In the genomic region with DNA sequence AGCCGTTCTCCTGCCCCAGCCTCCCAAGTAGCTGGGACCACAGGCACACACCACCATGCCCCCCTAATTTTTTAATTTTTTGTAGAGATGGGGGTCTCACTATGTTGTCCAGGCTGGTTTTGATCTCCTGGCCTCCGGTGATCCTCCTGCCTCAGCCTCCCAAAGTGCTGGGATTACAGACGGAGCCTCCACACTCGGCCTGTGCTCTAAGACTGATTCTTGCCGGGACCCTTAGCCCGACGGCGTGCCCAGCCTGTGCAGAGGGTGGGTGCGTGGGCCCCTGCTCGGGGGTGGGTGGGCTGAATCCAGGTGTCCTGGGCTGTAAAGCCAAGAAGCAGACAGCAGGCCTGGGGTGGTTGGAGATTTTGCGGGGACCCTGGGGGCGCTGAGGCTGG, we compare ENCODE assay signal across 8 cellular contexts.
A peak's percentile ranks its signal among the peaks of the same experiment; 100 is the strongest.
DNase-seq lines count a peak whose midpoint lies in the region; ATAC-seq and TF ChIP-seq lines count a peak whose summit lies in the region.

No MANE protein-coding gene starts in this region.

- H3K27me3 ChIP-seq in HUES6 (ENCODE audit: control insufficient read depth, insufficient read depth, low read length) (no peaks in the 10 kb centered on the region), lung (ENCODE audit: control insufficient read depth, insufficient read depth) (no peaks in the 10 kb centered on the region), subcutaneous abdominal adipose tissue (ENCODE audit: control insufficient read depth in 5 of 5, insufficient read depth in 4 of 5, low read length in 5 of 5) (no peaks in the 10 kb centered on the region)

- H3K36me3 ChIP-seq in HUES6 (ENCODE audit: control insufficient read depth, insufficient read depth, low read length) (no peaks in the 10 kb centered on the region), lung (ENCODE audit: control insufficient read depth in 2 of 2, insufficient read depth in 2 of 2, low read length in 2 of 2) (no peaks in the 10 kb centered on the region), subcutaneous abdominal adipose tissue (ENCODE audit: control insufficient read depth in 5 of 5, insufficient read depth in 5 of 5, low read length in 5 of 5) (no peaks in the 10 kb centered on the region)

- H3K9ac ChIP-seq in HUES6 (ENCODE audit: low read length) (peak overlapping the region; percentile 49), subcutaneous abdominal adipose tissue (ENCODE audit: low read length in 5 of 5) (no peak overlapping the region)

- ATAC-seq in lung (ENCODE audit: insufficient read depth, low FRiP score) (no peak), GM18870 (IDR thresholded peaks at IDR 0.05; ENCODE audit: unreplicated experiment) (no peak), sciatic nerve (no peak)

- no peaks in the 10 kb centered on the region for H3K9me3 ChIP-seq in HUES6 (ENCODE audit: control insufficient read depth, insufficient read depth, low read depth, low read length)
- H3K9me3 ChIP-seq in lung (ENCODE audit: control insufficient read depth in 2 of 2, insufficient read depth in 1 of 2, low read length in 1 of 2) = no peaks in the 10 kb centered on the region
- no peaks in the 10 kb centered on the region for H3K9me3 ChIP-seq in subcutaneous abdominal adipose tissue (ENCODE audit: control insufficient read depth in 5 of 5, low read length in 5 of 5)

- DNase-seq in caudate nucleus (lab: John Stamatoyannopoulos, UW) (no peak), lung (ENCODE audit: low spot score) (no peak), DMS79 (lab: John Stamatoyannopoulos, UW) (no peak), sciatic nerve (ENCODE audit: low spot score) (no peak), D341Med (ENCODE audit: low spot score) (no peak)

- H3K4me3 ChIP-seq in HUES6 (ENCODE audit: low read depth, low read length) = peak overlapping the region; percentile 17; the same call in 1 of the 2 replicates
- no peak overlapping the region for H3K4me3 ChIP-seq in lung
- H3K4me3 ChIP-seq in subcutaneous abdominal adipose tissue (ENCODE audit: low read depth in 1 of 5, low read length in 5 of 5) = peak overlapping the region in 3 of 5 donors; percentile 14 to 39 (median 26)

- TF ChIP-seq CTCF in lung (IDR thresholded peaks at IDR 0.05; ENCODE audit: control extremely low read depth, extremely low read depth) = no peak

- intact Hi-C loops in sciatic nerve (cut with DNase I) = no loop called here

- H3K27ac ChIP-seq in HUES6 (ENCODE audit: low read depth, low read length) = peak overlapping the region; percentile 98
- peak overlapping the region; percentile 6 for H3K27ac ChIP-seq in caudate nucleus (ENCODE audit: low read depth, low read length)
- peak overlapping the region; percentile 58 to 97 for H3K27ac ChIP-seq in lung (ENCODE audit: low read depth in 1 of 2, low read length in 1 of 2)
- H3K27ac ChIP-seq in subcutaneous abdominal adipose tissue (ENCODE audit: low read depth, low read length) = peak overlapping the region; percentile 67

- peaks cover 27% of the 10 kb centered on the region for H3K4me1 ChIP-seq in HUES6 (ENCODE audit: control insufficient read depth, insufficient read depth, low read length)
- H3K4me1 ChIP-seq in lung (ENCODE audit: control insufficient read depth in 2 of 2, insufficient read depth in 2 of 2, low read length in 2 of 2) = peaks cover 9 to 26% of the 10 kb centered on the region in 2 donors
- peaks cover 10 to 50% (median 43%) of the 10 kb centered on the region in 5 donors for H3K4me1 ChIP-seq in subcutaneous abdominal adipose tissue (ENCODE audit: control insufficient read depth in 5 of 5, insufficient read depth in 5 of 5, low read length in 5 of 5)

- WGBS in lung, 2 donors = 80 to 95% methylated on average over 12 of the region's 12 CpGs

Comparison
In these comparisons a context has a peak if more than half of its experiments do, and no peak if none do; other contexts are left out.
1. H3K27ac ChIP-seq: peak in every context shown above with its lines; median percentile 98 in HUES6; 78 in lung; 67 in subcutaneous abdominal adipose tissue; 6 in caudate nucleus.